ENCODE assay signal across 8 cellular contexts in the genomic region with DNA sequence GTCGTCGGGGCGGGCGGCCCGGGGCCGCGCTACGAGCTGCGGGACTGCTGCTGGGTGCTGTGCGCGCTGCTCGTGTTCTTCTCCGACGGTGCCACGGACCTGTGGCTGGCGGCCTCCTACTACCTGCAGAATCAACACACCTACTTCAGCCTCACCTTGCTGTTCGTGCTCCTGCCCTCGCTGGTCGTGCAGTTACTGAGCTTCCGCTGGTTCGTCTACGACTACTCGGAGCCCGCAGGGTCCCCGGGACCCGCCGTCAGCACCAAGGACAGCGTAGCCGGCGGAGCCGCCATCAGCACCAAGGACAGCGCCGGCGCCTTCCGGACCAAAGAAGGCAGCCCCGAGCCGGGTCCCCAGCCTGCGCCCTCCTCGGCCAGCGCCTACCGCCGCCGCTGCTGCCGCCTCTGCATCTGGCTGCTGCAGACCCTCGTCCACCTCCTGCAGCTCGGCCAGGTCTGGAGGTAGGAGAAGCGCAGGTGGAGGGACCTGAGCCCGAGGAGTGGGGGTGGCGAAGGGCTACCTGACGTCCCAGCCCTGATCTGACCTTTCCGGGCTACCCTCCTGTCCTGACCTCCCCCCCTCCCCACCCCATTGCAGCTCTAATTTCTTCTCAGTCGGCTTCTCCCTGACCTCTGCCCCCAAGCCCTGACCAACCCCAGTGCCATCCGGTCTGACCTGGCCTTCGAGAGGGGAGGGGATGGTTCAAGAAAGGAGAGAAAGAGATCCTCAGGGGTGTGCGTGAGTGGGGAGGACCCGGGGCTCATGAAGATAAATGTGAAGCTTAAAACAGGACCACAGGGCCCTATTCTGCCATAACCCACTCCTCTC. TPM values are rescaled to one million over a fixed set of nuclear protein-coding genes. Genes with fewer than 3 reads are reported as not detected.
DNase-seq lines count a peak whose midpoint lies in the region; ATAC-seq and TF ChIP-seq lines count a peak whose summit lies in the region.

No MANE protein-coding gene starts in this region.

- H3K4me3 ChIP-seq in AG04450 (ENCODE audit: low read depth, low read length) = no peak overlapping the region
- H3K4me3 ChIP-seq in Panc1 (ENCODE audit: low read depth in 2 of 2, low read length in 2 of 2) = peak overlapping the region; percentile 43 to 45
- no peak overlapping the region for H3K4me3 ChIP-seq in fibroblast of pulmonary artery (replicated peaks; ENCODE audit: low read depth, low read length)

- ATAC-seq in GM21423 (IDR thresholded peaks at IDR 0.05; ENCODE audit: unreplicated experiment) (peak; percentile 53), Panc1 (peak; percentile 62), natural killer cell (peak; percentile 94 to 100 (median 99))
- peak; percentile 80 for ATAC-seq in stimulated activated memory B cell treated with anti-CD40 and anti-IgM and Interleukin-4, amounts not matched to agents 10 μg/mL and 1 μg/mL and 100 μg/mL, for 72 hours

- H3K9me3 Mint-ChIP-seq in natural killer cell = no peaks in the 10 kb centered on the region
- H3K9me3 Mint-ChIP-seq in stimulated activated memory B cell treated with anti-CD40 and anti-IgM and Interleukin-4, amounts not matched to agents 10 μg/mL and 1 μg/mL and 100 μg/mL, for 72 hours = no peaks in the 10 kb centered on the region

- no peak overlapping the region for H3K27ac ChIP-seq in AG04450 (ENCODE audit: low read depth, low read length)
- peak overlapping the region; percentile 93 for H3K27ac ChIP-seq in Panc1 (ENCODE audit: low read length)

- intact Hi-C loops in Panc1 (cut with micrococcal nuclease; ENCODE audit: unreplicated experiment) (no loop called here), natural killer cell (cut with micrococcal nuclease) (no loop called here)

- peaks cover 44 to 69% of the 10 kb centered on the region in 2 donors for H3K27me3 Mint-ChIP-seq in natural killer cell (ENCODE audit: low read depth in 2 of 2)
- H3K27me3 Mint-ChIP-seq in stimulated activated memory B cell treated with anti-CD40 and anti-IgM and Interleukin-4, amounts not matched to agents 10 μg/mL and 1 μg/mL and 100 μg/mL, for 72 hours = peaks cover 78% of the 10 kb centered on the region

- H3K36me3 ChIP-seq in Panc1 (ENCODE audit: control insufficient read depth, insufficient read depth, low read length) = no peaks in the 10 kb centered on the region

- H3K4me1 ChIP-seq in Panc1 (ENCODE audit: control insufficient read depth, insufficient read depth, low read length) = peaks cover 56% of the 10 kb centered on the region

- H3K4me1 Mint-ChIP-seq in natural killer cell = peaks cover 9 to 18% of the 10 kb centered on the region in 2 donors
- peaks cover 14% of the 10 kb centered on the region for H3K4me1 Mint-ChIP-seq in stimulated activated memory B cell treated with anti-CD40 and anti-IgM and Interleukin-4, amounts not matched to agents 10 μg/mL and 1 μg/mL and 100 μg/mL, for 72 hours

- POLR2A ChIA-PET in AG04450 (lab: Yijun Ruan, JAX) (no interaction called here), Panc1 (lab: Charles Lee) (no interaction called here)

- CTCF ChIA-PET in AG04450 (lab: Charles Lee) = interaction anchor here (0.6 to 3.1 kb wide), 4 partner anchors 17 to 306 kb away, joined by 3 to 17 read pairs (median 4); a partner anchor contains a TSS
- CTCF ChIA-PET in Panc1 (lab: Charles Lee) = no interaction called here

- peak overlapping the region; percentile 92 for H3K4me3 Mint-ChIP-seq in natural killer cell
- peak overlapping the region; percentile 82 for H3K4me3 Mint-ChIP-seq in stimulated activated memory B cell treated with anti-CD40 and anti-IgM and Interleukin-4, amounts not matched to agents 10 μg/mL and 1 μg/mL and 100 μg/mL, for 72 hours

- TF ChIP-seq CTCF in AG04450 (IDR thresholded peaks at IDR 0.05; ENCODE audit: low read depth, low read length) = no peak
- no peak for TF ChIP-seq CTCF in Panc1 (IDR thresholded peaks at IDR 0.05)
- TF ChIP-seq CTCF in fibroblast of pulmonary artery (IDR thresholded peaks at IDR 0.05; ENCODE audit: low read length, missing control alignments) = no peak
- no peak for TF ChIP-seq CTCF in natural killer cell (IDR thresholded peaks at IDR 0.05)

- H3K27me3 ChIP-seq in AG04450 (ENCODE audit: control insufficient read depth, insufficient read depth, low read length) (peaks cover 28% of the 10 kb centered on the region), Panc1 (ENCODE audit: control insufficient read depth, insufficient read depth, low read length) (peaks cover 9% of the 10 kb centered on the region)

- BruUV-seq in Panc1 (replicated peaks; lab: Mats Ljungman, UMichigan) = no TSS peak

- peak; percentile 23 for DNase-seq in AG04450 (ENCODE audit: low read depth, low spot score)
- DNase-seq in Panc1 (ENCODE audit: low read depth, low spot score) = no peak
- DNase-seq in activated T-helper 1 cell treated with anti-CD3 and anti-CD28 coated beads, Interleukin-2, amount 50 U/mL, for 16 hours (ENCODE audit: low read depth in 1 of 2, low spot score in 1 of 2) = peak; percentile 70 to 76
- DNase-seq in fibroblast of pulmonary artery (ENCODE audit: low read depth) = peak; percentile 73
- peak; percentile 85 for DNase-seq in natural killer cell
- no peak for DNase-seq in middle frontal gyrus (ENCODE audit: extremely low spot score, low spot score)

- no peak overlapping the region for H3K27ac Mint-ChIP-seq in natural killer cell
- no peak overlapping the region for H3K27ac Mint-ChIP-seq in stimulated activated memory B cell treated with anti-CD40 and anti-IgM and Interleukin-4, amounts not matched to agents 10 μg/mL and 1 μg/mL and 100 μg/mL, for 72 hours

- H3K36me3 Mint-ChIP-seq in natural killer cell = no peaks in the 10 kb centered on the region
- H3K36me3 Mint-ChIP-seq in stimulated activated memory B cell treated with anti-CD40 and anti-IgM and Interleukin-4, amounts not matched to agents 10 μg/mL and 1 μg/mL and 100 μg/mL, for 72 hours = no peaks in the 10 kb centered on the region

- H3K9me3 ChIP-seq in AG04450 (ENCODE audit: control insufficient read depth, insufficient read depth, low read length) (no peaks in the 10 kb centered on the region), Panc1 (ENCODE audit: control insufficient read depth, insufficient read depth, low read depth, low read length) (no peaks in the 10 kb centered on the region)

- in situ Hi-C loops in Panc1 (cut with HindIII; ENCODE audit: low pct_unique_long_range_greater_than_20kb, low sequenced_read_pairs) = no loop called here

RNA-seq across cellular contexts. Expression of a gene that starts 0.6 kb away (rescaled TPM):
- not detected in 2 replicates for polyA plus RNA-seq in AG04450 (2011; rRNA removed)
- polyA minus RNA-seq in AG04450 (2011; rRNA and poly(A)+ RNA removed) = not detected in 2 replicates
- total RNA-seq in Panc1 (2021; ENCODE audit: unreplicated experiment) (6.2 TPM), natural killer cell (not detected)
- polyA plus RNA-seq in Panc1 (2012; ENCODE audit: insufficient read length) = 2.8 TPM

RNA-seq across cellular contexts. Expression of a gene that starts 16.7 kb away (rescaled TPM):
- 13.1 and 13.2 TPM in 2 replicates for polyA plus RNA-seq in AG04450 (2011; rRNA removed)
- 2.2 and 3.1 TPM in 2 replicates for polyA minus RNA-seq in AG04450 (2011; rRNA and poly(A)+ RNA removed)
- total RNA-seq in Panc1 (2021; ENCODE audit: unreplicated experiment) (48.2 TPM), natural killer cell (10 to 100 TPM in 2 of 3 donors, 1 to 10 TPM in 1; 9.0 to 12.8 (median 10.4) TPM)
- polyA plus RNA-seq in Panc1 (2012; ENCODE audit: insufficient read length) = 43.6 TPM

RNA-seq across cellular contexts. Expression of a gene that starts 41.7 kb away (rescaled TPM):
- polyA plus RNA-seq in AG04450 (2011; rRNA removed) = not detected in 2 replicates
- polyA minus RNA-seq in AG04450 (2011; rRNA and poly(A)+ RNA removed) = not detected in 2 replicates
- total RNA-seq in Panc1 (2021; ENCODE audit: unreplicated experiment) (45.4 TPM), natural killer cell (not detected)
- 25.5 TPM for polyA plus RNA-seq in Panc1 (2012; ENCODE audit: insufficient read length)

Comparison
In these comparisons a context has a peak if more than half of its experiments do, and no peak if none do; other contexts are left out.
1. DNase-seq: peak in AG04450 (single experiment), activated T-helper 1 cell treated with anti-CD3 and anti-CD28 coated beads, Interleukin-2, amount 50 U/mL, for 16 hours (2 of 2), fibroblast of pulmonary artery (single experiment) and natural killer cell (single experiment); none in Panc1 (single experiment) and middle frontal gyrus (single experiment).
2. H3K4me3 ChIP-seq: peak in Panc1 (2 of 2); none in AG04450 (single experiment) and fibroblast of pulmonary artery (single experiment).
3. RNA of a gene that starts 41.7 kb away (total RNA-seq): 45.4 TPM in Panc1 (single experiment); not detected in natural killer cell; every median in the first group is over 10 times any median in the second.
4. Peak in every context shown above with its lines, with median percentiles within 50 percentile points of each other: ATAC-seq.